Comparison of ENCODE assay signal across 31 cellular contexts in genomic region chr14:34623506-34623905, GRCh38. TPM values are rescaled to one million over a fixed set of nuclear protein-coding genes. Genes with fewer than 3 reads are reported as not detected.
DNase-seq lines count a peak whose midpoint lies in the region; ATAC-seq, FAIRE-seq and TF ChIP-seq lines count a peak whose summit lies in the region.
"Had no signal": no experiment of that assay in that cellular context is flagged by ENCODE, and none has a peak within 500 bp of the region (broad histone marks: within the 10 kb centered on the region; RNA-seq: fewer than 3 reads in every experiment).

No MANE protein-coding gene starts in this region.

- H3K27ac ChIP-seq in GM23248: no peak overlapping the region
- H3K27ac ChIP-seq in RWPE2 (ENCODE audit: poor library complexity, severe bottlenecking): no peak overlapping the region
- H3K27ac ChIP-seq in endothelial cell of umbilical vein (ENCODE audit: insufficient read depth, low read depth, low read length): peak overlapping the region; percentile 44
- H3K27ac ChIP-seq in substantia nigra (ENCODE audit: low read depth, low read length, poor library complexity, severe bottlenecking): peak overlapping the region; percentile 77
- H3K27ac ChIP-seq: epithelial cell of prostate, SJCRH30, thyroid gland had no signal

- no TSS peak for BruUV-seq in endothelial cell of umbilical vein (replicated peaks; lab: Mats Ljungman, UMichigan)

- peak; percentile 58; the same call in 2 of the 3 replicates for ATAC-seq in RWPE2 (ENCODE audit: low read depth)
- ATAC-seq in HG03378 (IDR thresholded peaks at IDR 0.05; ENCODE audit: unreplicated experiment): no peak
- no peak for ATAC-seq in GM18907 (IDR thresholded peaks at IDR 0.05; ENCODE audit: unreplicated experiment)
- ATAC-seq: left lobe of liver, Panc1 had no signal

- dilution Hi-C loops in endothelial cell of umbilical vein (cut with MboI; ENCODE audit: extremely low pct_ligation_motif_present, low sequenced_read_pairs): no loop called here

- H3K9me1 ChIP-seq in endothelial cell of umbilical vein (replicated peaks; ENCODE audit: control insufficient read depth, extremely low read depth, insufficient read depth, low read length): no peaks in the 10 kb centered on the region

- H3K4me1 ChIP-seq in GM23248 (ENCODE audit: insufficient read depth) (0 out of 2 replicates have a peak, but pooled peaks cover 11% of the 10 kb centered on the region), RWPE2 (ENCODE audit: insufficient read depth, poor library complexity, severe bottlenecking) (peaks cover 13% of the 10 kb centered on the region), endothelial cell of umbilical vein (ENCODE audit: control insufficient read depth, extremely low read depth, insufficient read depth, low read length) (peaks cover 18% of the 10 kb centered on the region)
- H3K4me1 ChIP-seq: SJCRH30 had no signal

- peaks cover 5% of the 10 kb centered on the region; the same call in 1 of the 2 replicates for H3F3A ChIP-seq in GM23248 (ENCODE audit: insufficient read depth)

- intact Hi-C loops in endothelial cell of umbilical vein (cut with micrococcal nuclease): loop anchor here (1.0 kb wide), 1 partner anchor 28 kb away; no protein-coding TSS in a partner anchor

- H3K4me3 ChIP-seq in GM23248 (no peak overlapping the region), RWPE2 (ENCODE audit: severe bottlenecking) (no peak overlapping the region), endothelial cell of umbilical vein (replicated peaks in 1 of 3; ENCODE audit: insufficient read depth in 1 of 3, low read depth in 1 of 3, low read length in 3 of 3) (no peak overlapping the region)
- H3K4me3 ChIP-seq: SJCRH30, smooth muscle cell, thyroid gland had no signal

- in situ Hi-C loops in GM23248 (cut with MboI): no loop called here

- H4K20me1 ChIP-seq in GM23248 (ENCODE audit: insufficient read depth) (no peaks in the 10 kb centered on the region), endothelial cell of umbilical vein (replicated peaks; ENCODE audit: control insufficient read depth, extremely low read depth, insufficient read depth, low read length) (no peaks in the 10 kb centered on the region)

- POLR2A ChIA-PET in endothelial cell of umbilical vein (lab: Charles Lee): no interaction called here

- H3K36me3 ChIP-seq in GM23248 (ENCODE audit: low read depth): peaks cover 21% of the 10 kb centered on the region
- peaks cover 93% of the 10 kb centered on the region for H3K36me3 ChIP-seq in RWPE2 (ENCODE audit: low read depth)
- peaks cover 0 to 2% of the 10 kb centered on the region in 2 experiments for H3K36me3 ChIP-seq in endothelial cell of umbilical vein (ENCODE audit: control insufficient read depth in 2 of 2, extremely low read depth in 1 of 2, insufficient read depth in 2 of 2, low read length in 2 of 2)

- CTCF ChIA-PET in endothelial cell of umbilical vein (lab: Charles Lee): no interaction called here

- peaks cover 100% of the 10 kb centered on the region for H3K79me2 ChIP-seq in GM23248 (ENCODE audit: insufficient read depth)
- H3K79me2 ChIP-seq in endothelial cell of umbilical vein (ENCODE audit: control insufficient read depth, insufficient read depth, low read length): peaks cover 74% of the 10 kb centered on the region

- TF ChIP-seq CTCF in RWPE2 (IDR thresholded peaks at IDR 0.05; ENCODE audit: poor library complexity, severe bottlenecking): no peak
- no peak for TF ChIP-seq CTCF in endothelial cell of umbilical vein (IDR thresholded peaks at IDR 0.05; ENCODE audit: extremely low read depth in 1 of 2, insufficient read depth in 1 of 2, low read depth in 1 of 2, low read length in 2 of 2)

- no peak for TF ChIP-seq POLR2A in endothelial cell of umbilical vein (IDR thresholded peaks at IDR 0.05; ENCODE audit: low read depth, low read length)

- H3K9me3 ChIP-seq in GM23248 (ENCODE audit: low read depth) (no peaks in the 10 kb centered on the region), RWPE2 (ENCODE audit: severe bottlenecking) (no peaks in the 10 kb centered on the region), endothelial cell of umbilical vein (replicated peaks; ENCODE audit: control insufficient read depth, insufficient read depth, low read length) (no peaks in the 10 kb centered on the region)
- H3K9me3 ChIP-seq: SJCRH30, thyroid gland had no signal

- H3K9me2 ChIP-seq in GM23248 (ENCODE audit: insufficient read depth): no peaks in the 10 kb centered on the region

- WGBS in GM23248 (ENCODE audit: low coverage in 1 of 2, low lambda C conversion rate in 2 of 2, missing lambda C conversion rate in 2 of 2), 2 experiments: 73 to 75% methylated on average over 3 of the region's 3 CpGs

- peak; percentile 53 for FAIRE-seq in endothelial cell of umbilical vein (lab: Jason Lieb, UNC)
- FAIRE-seq: GM18507 had no signal

- H3K9ac ChIP-seq in GM23248 (no peak overlapping the region), endothelial cell of umbilical vein (replicated peaks; ENCODE audit: extremely low read depth, insufficient read depth, low read length) (peak overlapping the region; percentile 19)

- no peaks in the 10 kb centered on the region for H3K27me3 ChIP-seq in GM23248 (replicated peaks; ENCODE audit: insufficient read depth)
- H3K27me3 ChIP-seq in RWPE2 (ENCODE audit: insufficient read depth, poor library complexity, severe bottlenecking): no peaks in the 10 kb centered on the region
- H3K27me3 ChIP-seq in endothelial cell of umbilical vein (ENCODE audit: control insufficient read depth in 2 of 2, insufficient read depth in 2 of 2, low read length in 2 of 2): no peaks in the 10 kb centered on the region
- H3K27me3 ChIP-seq: SJCRH30, thyroid gland had no signal

- no peak overlapping the region for H3K4me2 ChIP-seq in GM23248 (ENCODE audit: unreplicated experiment)
- peak overlapping the region; percentile 57 for H3K4me2 ChIP-seq in endothelial cell of umbilical vein (ENCODE audit: insufficient read depth, low read length)
- H3K4me2 ChIP-seq: smooth muscle cell had no signal

- peak; percentile 24 for DNase-seq in GM23248
- DNase-seq in RWPE2 (ENCODE audit: low spot score): no peak
- peak; percentile 65 for DNase-seq in endothelial cell of umbilical vein (ENCODE audit: low read depth, low spot score)
- DNase-seq in substantia nigra (lab: John Stamatoyannopoulos, UW): no peak
- DNase-seq in stimulated activated CD4-positive, alpha-beta T cell treated with anti-CD3 and anti-CD28 coated beads, Interleukin-15, amount 100 ng/mL, for 24 hours: no peak
- DNase-seq: activated CD4-positive, alpha-beta T cell treated with anti-CD3 and anti-CD28 coated beads for 1 hour; activated naive CD4-positive, alpha-beta T cell treated with anti-CD3 and anti-CD28 coated beads, Interleukin-2, amount 50 U/mL, for 16 hours; activated T-cell treated with anti-CD3 and anti-CD28 coated beads, Interleukin-2, amount 50 U/mL, for 48 hours; anterior cingulate cortex; CD8-positive, alpha-beta memory T cell; central memory CD4-positive, alpha-beta T cell; GDM1; H7; Kasumi-1; naive B cell; NCI-H1694 treated with DMSO at 0.1 percent for 48 hours; NCI-H2171; NCI-H524; NK-92 treated with Interleukin-12 subunit alpha and Interleukin-12 subunit beta, amount 100 ng/mL, for 24 hours; retina; SJCRH30; stimulated activated CD4-positive, alpha-beta T cell treated with anti-CD3 and anti-CD28 coated beads, Interleukin-2, amount 100 ng/mL, for 48 hours; stimulated activated naive CD4-positive, alpha-beta T cell; thyroid gland had no signal

- H2AFZ ChIP-seq in GM23248: no peak overlapping the region
- H2AFZ ChIP-seq in endothelial cell of umbilical vein (ENCODE audit: low read depth, low read length): no peak overlapping the region

TF ChIP-seq in endothelial cell of umbilical vein, 7 proteins besides CTCF, POLR2A, EP300 and RAD21:
- TF ChIP-seq JUN (IDR thresholded peaks at IDR 0.05; ENCODE audit: borderline replicate concordance, insufficient read depth, insufficient read length, low read depth) (peak; percentile 69), MAX (IDR thresholded peaks at IDR 0.05; ENCODE audit: insufficient read depth, insufficient read length) (no peak), EZH2 (IDR thresholded peaks at IDR 0.05; ENCODE audit: borderline replicate concordance, low read depth, low read length, severe bottlenecking) (no peak), FOS (IDR thresholded peaks at IDR 0.05; ENCODE audit: borderline replicate concordance, insufficient read depth, low read length) (peak; percentile 82), POLR2AphosphoS5 (IDR thresholded peaks at IDR 0.05; ENCODE audit: insufficient read depth, low read depth, low read length) (no peak), MYC (IDR thresholded peaks at IDR 0.05; ENCODE audit: low read depth, low read length) (no peak), GATA2 (IDR thresholded peaks at IDR 0.05; ENCODE audit: insufficient read depth, insufficient read length, low read depth, low read length) (peak; percentile 49)
TF ChIP-seq in endothelial cell of umbilical vein: peak in this region for 3.

RNA-seq across cellular contexts. Expression of gene SNX6, which starts 6.4 kb away (rescaled TPM):
- total RNA-seq in GM23248 (2014; rRNA removed; shearing (Covaris generic)): 213 and 287 TPM in 2 replicates
- polyA plus RNA-seq in GM23248 (2016; fragmentation: Nextera tagmentation; extraction: Ambion mirVana) (187 and 191 TPM in 2 replicates), endothelial cell of umbilical vein (69.3 and 120 TPM in 2 replicates)
- total RNA-seq in endothelial cell of umbilical vein: 91.6 and 95.1 TPM in 2 replicates
- 69.3 and 136 TPM in 2 replicates for polyA plus RNA-seq in endothelial cell of umbilical vein (2011; cell fraction: cytosol; rRNA removed)
- polyA plus RNA-seq in endothelial cell of umbilical vein (2011; cell fraction: nucleus; rRNA removed): 52.5 and 90.6 TPM in 2 replicates
- polyA plus RNA-seq in endothelial cell of umbilical vein (2012): 92.0 and 153 TPM in 2 replicates
- polyA minus RNA-seq in endothelial cell of umbilical vein: 28.1 and 35.5 TPM in 2 replicates
- 18.3 TPM for polyA minus RNA-seq in endothelial cell of umbilical vein (2011; cell fraction: cytosol; rRNA and poly(A)+ RNA removed)
- 27.8 and 33.3 TPM in 2 replicates for polyA minus RNA-seq in endothelial cell of umbilical vein (2011; cell fraction: nucleus; rRNA and poly(A)+ RNA removed)

Comparison
In these comparisons a context has a peak if more than half of its experiments do, and no peak if none do; other contexts are left out.
1. DNase-seq: peak in GM23248 (single experiment) and endothelial cell of umbilical vein (single experiment); none in RWPE2 (single experiment), substantia nigra (0 of 49) and stimulated activated CD4-positive, alpha-beta T cell treated with anti-CD3 and anti-CD28 coated beads, Interleukin-15, amount 100 ng/mL, for 24 hours (single experiment).
2. H3K27ac ChIP-seq: peak in endothelial cell of umbilical vein (single experiment) and substantia nigra (single experiment); none in GM23248 (single experiment) and RWPE2 (single experiment).